In genomic region chr2:6909431-6910385, GRCh38 we compare ENCODE assay signal across 8 cellular contexts. TPM values are rescaled to one million over a fixed set of nuclear protein-coding genes. Genes with fewer than 3 reads are reported as not detected.
A peak's percentile ranks its signal among the peaks of the same experiment; 100 is the strongest.
DNase-seq lines count a peak whose midpoint lies in the region; ATAC-seq and TF ChIP-seq lines count a peak whose summit lies in the region.

No MANE protein-coding gene starts in this region.

- H3K27ac ChIP-seq in breast epithelium = no peak overlapping the region
- H3K27ac ChIP-seq in vagina = no peak overlapping the region

- no peaks in the 10 kb centered on the region for H3K9me3 ChIP-seq in breast epithelium
- no peaks in the 10 kb centered on the region for H3K9me3 ChIP-seq in vagina

- H3K4me1 ChIP-seq in breast epithelium (no peaks in the 10 kb centered on the region), vagina (no peaks in the 10 kb centered on the region)

- H3K9me3 Mint-ChIP-seq in T-cell = no peaks in the 10 kb centered on the region
- peaks cover 10 to 22% of the 10 kb centered on the region in 2 donors for H3K9me3 Mint-ChIP-seq in stimulated activated naive CD8-positive, alpha-beta T cell treated with anti-CD3 and anti-CD28 coated beads, Interleukin-15, amount 100 ng/mL, for 72 hours

- H3K4me1 Mint-ChIP-seq in T-cell = peaks cover 85 to 93% (median 91%) of the 10 kb centered on the region in 3 donors
- peaks cover 90% of the 10 kb centered on the region for H3K4me1 Mint-ChIP-seq in stimulated activated naive CD8-positive, alpha-beta T cell treated with anti-CD3 and anti-CD28 coated beads, Interleukin-15, amount 100 ng/mL, for 72 hours

- H3K36me3 ChIP-seq in breast epithelium = no peaks in the 10 kb centered on the region
- H3K36me3 ChIP-seq in vagina = no peaks in the 10 kb centered on the region

- no peaks in the 10 kb centered on the region for H3K27me3 Mint-ChIP-seq in T-cell
- no peaks in the 10 kb centered on the region for H3K27me3 Mint-ChIP-seq in stimulated activated naive CD8-positive, alpha-beta T cell treated with anti-CD3 and anti-CD28 coated beads, Interleukin-15, amount 100 ng/mL, for 72 hours

- TF ChIP-seq CTCF in breast epithelium (IDR thresholded peaks at IDR 0.05) = no peak
- no peak for TF ChIP-seq CTCF in vagina (IDR thresholded peaks at IDR 0.05)

- ATAC-seq in HG03060 (IDR thresholded peaks at IDR 0.05; ENCODE audit: low read depth, unreplicated experiment) = peak; percentile 97
- ATAC-seq in T-cell (replicated peaks in 1 of 4) = peak; percentile 72 to 80 (median 77)
- ATAC-seq in stimulated activated naive CD8-positive, alpha-beta T cell treated with anti-CD3 and anti-CD28 coated beads, Interleukin-15, amount 100 ng/mL, for 72 hours = peak; percentile 74

- TF ChIP-seq POLR2A in breast epithelium (IDR thresholded peaks at IDR 0.05) = no peak
- no peak for TF ChIP-seq POLR2A in vagina (IDR thresholded peaks at IDR 0.05)

- POLR2A ChIA-PET in T-cell (lab: Charles Lee) = interaction anchor here (0.6 kb wide), 3 partner anchors 14 to 31 kb away, joined by 3 read pairs; no protein-coding TSS in a partner anchor

- H3K36me3 Mint-ChIP-seq in T-cell = peaks cover 9% of the 10 kb centered on the region

- CTCF ChIA-PET in T-cell (lab: Charles Lee) = interaction anchor here (0.6 to 2.6 kb wide), 6 partner anchors 10 to 105 kb away, joined by 3 to 12 read pairs (median 5); no protein-coding TSS in a partner anchor

- H3K4me3 ChIP-seq in breast epithelium = no peak overlapping the region
- H3K4me3 ChIP-seq in vagina = no peak overlapping the region

- H3K4me3 Mint-ChIP-seq in T-cell = peak overlapping the region; percentile 56 to 69 (median 65)
- peak overlapping the region; percentile 64 to 93 for H3K4me3 Mint-ChIP-seq in stimulated activated naive CD8-positive, alpha-beta T cell treated with anti-CD3 and anti-CD28 coated beads, Interleukin-15, amount 100 ng/mL, for 72 hours

- H3K27ac Mint-ChIP-seq in T-cell = peak overlapping the region; percentile 96 to 97
- peak overlapping the region; percentile 95 to 99 for H3K27ac Mint-ChIP-seq in stimulated activated naive CD8-positive, alpha-beta T cell treated with anti-CD3 and anti-CD28 coated beads, Interleukin-15, amount 100 ng/mL, for 72 hours

- peak; percentile 14 for DNase-seq in activated naive CD4-positive, alpha-beta T cell treated with Interleukin-2 at 50 U/mL for 16 hours
- DNase-seq in activated naive CD4-positive, alpha-beta T cell treated with anti-CD3 and anti-CD28 coated beads, Interleukin-2, amount 50 U/mL, for 16 hours = no peak
- DNase-seq in T-cell (peak in 23 of 34 experiments; percentile 9 to 61 (median 40)), breast epithelium (ENCODE audit: low spot score in 2 of 2) (no peak), vagina (ENCODE audit: extremely low spot score in 2 of 2) (no peak), cortex of kidney (lab: John Stamatoyannopoulos, UW) (no peak)
- peak; percentile 43 to 53 for DNase-seq in stimulated activated naive CD8-positive, alpha-beta T cell treated with anti-CD3 and anti-CD28 coated beads, Interleukin-15, amount 100 ng/mL, for 72 hours

- intact Hi-C loops in breast epithelium (cut with DNase I; ENCODE audit: low total_unique reads) (loop anchor here (10.0 kb wide), 1 partner anchor 95 kb away; no protein-coding TSS in a partner anchor), vagina (cut with DNase I) (loop anchor here (10.0 kb wide), 1 partner anchor 135 kb away; no protein-coding TSS in a partner anchor)

- no peaks in the 10 kb centered on the region for H3K27me3 ChIP-seq in breast epithelium
- no peaks in the 10 kb centered on the region for H3K27me3 ChIP-seq in vagina

RNA-seq across cellular contexts. Expression of gene RNF144A, which starts 7.5 kb away (rescaled TPM):
- 10 to 100 TPM; 46.3 to 93.1 (median 79.9) TPM for total RNA-seq in T-cell
- total RNA-seq in breast epithelium = 10 to 100 TPM; 10.8 to 17.1 (median 11.6) TPM
- total RNA-seq in vagina = 17.2 TPM

RNA-seq across cellular contexts. Expression of gene RSAD2, which starts 32.1 kb away (rescaled TPM):
- total RNA-seq in T-cell (10 to 100 TPM in 1 of 5 donors, 1 to 10 TPM in 4; 3.2 to 10.7 (median 7.2) TPM), breast epithelium (1 to 10 TPM in 2 of 3 donors, under 1 TPM in 1; 0.33 to 4.8 (median 2.9) TPM), vagina (0.25 TPM)

RNA-seq across cellular contexts. Expression of gene CMPK2, which starts 44.0 kb away (rescaled TPM):
- 10 to 100 TPM in 1 of 5 donors, 1 to 10 TPM in 4; 6.5 to 15.2 (median 9.1) TPM for total RNA-seq in T-cell
- total RNA-seq in breast epithelium = 1 to 10 TPM; 3.3 to 4.2 (median 4.0) TPM
- total RNA-seq in vagina = 5.6 TPM

Comparison
In these comparisons a context has a peak if more than half of its experiments do, and no peak if none do; other contexts are left out.
1. DNase-seq: peak in activated naive CD4-positive, alpha-beta T cell treated with Interleukin-2 at 50 U/mL for 16 hours (single experiment), T-cell (23 of 34) and stimulated activated naive CD8-positive, alpha-beta T cell treated with anti-CD3 and anti-CD28 coated beads, Interleukin-15, amount 100 ng/mL, for 72 hours (2 of 2); none in activated naive CD4-positive, alpha-beta T cell treated with anti-CD3 and anti-CD28 coated beads, Interleukin-2, amount 50 U/mL, for 16 hours (single experiment), breast epithelium (0 of 2), vagina (0 of 2) and cortex of kidney (single experiment).
2. Peak in every context shown above with its lines, with median percentiles within 50 percentile points of each other: ATAC-seq.